33 cellular contexts compared by ENCODE assay signal in the genomic region with DNA sequence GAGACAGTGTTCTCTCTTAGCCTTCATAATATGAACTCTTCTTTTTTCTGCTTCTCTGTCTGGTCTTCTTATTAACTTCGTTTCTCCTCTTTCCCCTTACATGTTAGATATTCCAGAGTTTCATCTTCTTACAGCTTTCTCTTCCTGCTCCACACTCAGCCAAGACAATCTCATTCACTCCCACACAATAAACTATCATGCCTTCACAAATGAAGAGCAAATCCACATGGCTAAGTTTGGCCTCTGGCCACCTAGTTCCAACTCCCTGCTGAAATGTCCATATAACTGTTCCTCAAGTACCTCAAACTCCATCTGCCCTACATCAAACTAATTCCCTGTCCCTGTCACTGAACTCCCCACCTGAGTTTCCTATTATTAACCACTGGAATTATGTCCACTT. TPM values are rescaled to one million over a fixed set of nuclear protein-coding genes. Genes with fewer than 3 reads are reported as not detected.
"Had no signal": no experiment of that assay in that cellular context is flagged by ENCODE, and none has a peak within 500 bp of the region (broad histone marks: within the 10 kb centered on the region; RNA-seq: fewer than 3 reads in every experiment).

No MANE protein-coding gene starts in this region.

- H3K36me3 ChIP-seq: adrenal gland, MG63, Peyer's patch had no signal

- DNase-seq: activated B cell treated with CpG ODN at 0.5 μM for 24 hours; activated CD4-positive, alpha-beta memory T cell treated with anti-CD3 and anti-CD28 coated beads for 36 hours; activated CD4-positive, alpha-beta T cell treated with anti-CD3 and anti-CD28 coated beads for 4 hours; activated CD4-positive, alpha-beta T cell treated with anti-CD3 and anti-CD28 coated beads, Interleukin-2, amount 50 U/mL, for 1 hour; activated CD4-positive, CD25-positive, alpha-beta regulatory T cell treated with anti-CD3 and anti-CD28 coated beads, Interleukin-2, amount 50 U/mL, for 72 hours; activated CD8-positive, alpha-beta memory T cell treated with anti-CD3 and anti-CD28 coated beads, Interleukin-2, amount 50 U/mL, for 4 hours; activated gamma-delta T cell treated with Interleukin-2 at 50 U/mL for 16 hours; activated naive CD4-positive, alpha-beta T cell treated with anti-CD3 and anti-CD28 coated beads for 36 hours; activated T-cell treated with anti-CD3 and anti-CD28 coated beads for 4 hours; activated T-cell treated with anti-CD3 and anti-CD28 coated beads, Interleukin-2, amount 50 U/mL, for 4 hours; adrenal gland; Kasumi-1; KG1; MG63; NCI-H1048; NCI-H1436 treated with DMSO at 0.1 percent for 48 hours; NCI-H1694 treated with DMSO at 0.1 percent for 48 hours; NCI-H2029; NCI-H345; NCI-H524 treated with DMSO at 0.1 percent for 48 hours; NK-92 treated with Interleukin-12 subunit alpha and Interleukin-12 subunit beta, amount 100 ng/mL, for 24 hours; PC-3; Peyer's patch; RPMI8226; SW 1271; T-helper 1 cell; T-helper 2 cell; T-helper 9 cell had no signal

- H3K4me3 ChIP-seq: adrenal gland, MG63, Peyer's patch had no signal

- ATAC-seq: activated naive CD4-positive, alpha-beta T cell treated with anti-CD3 and anti-CD28 coated beads, Interleukin-2, amount 50 U/mL, for 72 hours; activated T-cell treated with anti-CD3 and anti-CD28 coated beads, Interleukin-2, amount 50 U/mL, for 4 hours; PC-3 had no signal

- H3K27ac ChIP-seq: adrenal gland, Peyer's patch, VCaP had no signal

- H3K4me1 ChIP-seq: adrenal gland had no signal

- H3K9me3 ChIP-seq: adrenal gland, MG63, Peyer's patch had no signal

- H3K27me3 ChIP-seq: adrenal gland, MG63, Peyer's patch had no signal

RNA-seq across cellular contexts. Expression of a gene that starts 18.4 kb away (rescaled TPM):
- total RNA-seq: activated B cell treated with CpG ODN at 0.5 μM for 24 hours; activated CD4-positive, alpha-beta memory T cell treated with anti-CD3 and anti-CD28 coated beads for 36 hours; activated naive CD4-positive, alpha-beta T cell treated with anti-CD3 and anti-CD28 coated beads for 36 hours; activated naive CD4-positive, alpha-beta T cell treated with anti-CD3 and anti-CD28 coated beads, Interleukin-2, amount 50 U/mL, for 72 hours; activated T-cell treated with anti-CD3 and anti-CD28 coated beads, Interleukin-2, amount 50 U/mL, for 4 hours; activated T-helper 1 cell treated with anti-CD3 and anti-CD28 coated beads, Interleukin-12 subunit alpha, Interleukin-12 subunit beta, Interleukin-2, Interleukin-4 antibody, amounts not matched to agents 30 ng/mL and 10 ng/mL and 1 ng/mL, durations not matched to agents 14 hours and 24 hours and 36 hours; astrocyte; NCI-H460 had no signal
